19 cellular contexts compared by ENCODE assay signal in genomic region chr11:106914409-106914808, GRCh38.
A peak's percentile ranks its signal among the peaks of the same experiment; 100 is the strongest.
DNase-seq lines count a peak whose midpoint lies in the region; ATAC-seq, FAIRE-seq and TF ChIP-seq lines count a peak whose summit lies in the region.
"Had no signal": no experiment of that assay in that cellular context is flagged by ENCODE, and none has a peak within 500 bp of the region (broad histone marks: within the 10 kb centered on the region; RNA-seq: fewer than 3 reads in every experiment).

No MANE protein-coding gene starts in this region.

- intact Hi-C loops in vagina (cut with DNase I) (no loop called here), sciatic nerve (cut with DNase I) (no loop called here), cardiac septum (cut with DNase I) (no loop called here)

- ATAC-seq in sciatic nerve, result no peak

- no peak overlapping the region for H3K4me3 ChIP-seq in vagina
- H3K4me3 ChIP-seq: HAP-1 had no signal

- no peaks in the 10 kb centered on the region for H3K9me3 ChIP-seq in vagina
- H3K9me3 ChIP-seq: HAP-1 had no signal

- FAIRE-seq in G401.6 (lab: Jason Lieb, UNC), result peak; percentile 92
- peak; percentile 73 for FAIRE-seq in colon (lab: Jason Lieb, UNC)
- peak; percentile 45 for FAIRE-seq in islet of Langerhans (lab: Jason Lieb, UNC)
- FAIRE-seq: GM12892, H54 had no signal

- no peak overlapping the region for H3K27ac ChIP-seq in vagina

- TF ChIP-seq CTCF in vagina (IDR thresholded peaks at IDR 0.05), result no peak

- H3K27me3 ChIP-seq in vagina, result no peaks in the 10 kb centered on the region

- H3K4me1 ChIP-seq in vagina, result no peaks in the 10 kb centered on the region
- H3K4me1 ChIP-seq: HAP-1 had no signal

- H3K36me3 ChIP-seq in vagina, result no peaks in the 10 kb centered on the region
- H3K36me3 ChIP-seq: HAP-1 had no signal

- no peak for TF ChIP-seq POLR2A in vagina (IDR thresholded peaks at IDR 0.05)

- DNase-seq in vagina (ENCODE audit: extremely low spot score in 2 of 2) (no peak), NCI-H1417 treated with DMSO at 0.1 percent for 48 hours (lab: John Stamatoyannopoulos, UW) (no peak), sciatic nerve (ENCODE audit: low spot score) (no peak), cardiac septum (ENCODE audit: low spot score) (no peak)
- DNase-seq: 8988T; C1 segment of cervical spinal cord; Calu3; CD4-positive, alpha-beta memory T cell; COR-L47; DMS53; DMS79 treated with DMSO at 0.1 percent for 48 hours; GOT3; HFFc6 had no signal
